ENCODE assay signal across 8 cellular contexts in genomic region chr19:34365463-34366401, GRCh38. TPM values are rescaled to one million over a fixed set of nuclear protein-coding genes. Genes with fewer than 3 reads are reported as not detected.
DNase-seq lines count a peak whose midpoint lies in the region; ATAC-seq and TF ChIP-seq lines count a peak whose summit lies in the region.

No MANE protein-coding gene starts in this region.

- TF ChIP-seq CTCF in glutamatergic neuron (IDR thresholded peaks at IDR 0.05; ENCODE audit: partially characterized antibody, unreplicated experiment), result no peak

- H3K27ac Mint-ChIP-seq in activated naive CD8-positive, alpha-beta T cell, result peak overlapping the region; percentile 89
- H3K27ac Mint-ChIP-seq in glutamatergic neuron (ENCODE audit: unreplicated experiment), result peak overlapping the region; percentile 83

- no peaks in the 10 kb centered on the region for H3K9me3 Mint-ChIP-seq in activated naive CD8-positive, alpha-beta T cell (ENCODE audit: low read depth)
- H3K9me3 Mint-ChIP-seq in glutamatergic neuron (ENCODE audit: unreplicated experiment), result peaks cover 7% of the 10 kb centered on the region

- H3K4me1 Mint-ChIP-seq in activated naive CD8-positive, alpha-beta T cell (ENCODE audit: low read depth), result peaks cover 25% of the 10 kb centered on the region
- H3K4me1 Mint-ChIP-seq in glutamatergic neuron (ENCODE audit: low read depth, unreplicated experiment), result peaks cover 6% of the 10 kb centered on the region

- ATAC-seq in GM18907 (IDR thresholded peaks at IDR 0.05; ENCODE audit: unreplicated experiment), result peak; percentile 4

- peaks cover 2% of the 10 kb centered on the region for H3K36me3 Mint-ChIP-seq in activated naive CD8-positive, alpha-beta T cell
- no peaks in the 10 kb centered on the region for H3K36me3 Mint-ChIP-seq in glutamatergic neuron (ENCODE audit: unreplicated experiment)

- H3K27me3 Mint-ChIP-seq in activated naive CD8-positive, alpha-beta T cell, result no peaks in the 10 kb centered on the region
- H3K27me3 Mint-ChIP-seq in glutamatergic neuron (ENCODE audit: unreplicated experiment), result peaks cover 8% of the 10 kb centered on the region

- peak; percentile 30 for DNase-seq in AG08395 (ENCODE audit: low spot score)
- DNase-seq in NCI-H1105 treated with DMSO at 0.1 percent for 48 hours (lab: John Stamatoyannopoulos, UW), result peak; percentile 8
- DNase-seq in glutamatergic neuron, result peak; percentile 55
- DNase-seq in nucleus accumbens (lab: John Stamatoyannopoulos, UW), result peak in 29 of 56 donors; percentile 4 to 54 (median 29)
- DNase-seq in NOMO-1 treated with DMSO at 0.1 percent for 48 hours (lab: John Stamatoyannopoulos, UW; ENCODE audit: unreplicated experiment), result no peak
- no peak for DNase-seq in inferior parietal cortex (ENCODE audit: extremely low spot score)

- H3K4me3 Mint-ChIP-seq in activated naive CD8-positive, alpha-beta T cell, result peak overlapping the region; percentile 99
- H3K4me3 Mint-ChIP-seq in glutamatergic neuron (ENCODE audit: unreplicated experiment), result peak overlapping the region; percentile 98

RNA-seq across cellular contexts. Expression of gene GPI, which starts 0.7 kb away (rescaled TPM):
- total RNA-seq in glutamatergic neuron (ENCODE audit: unreplicated experiment), result 213 TPM

RNA-seq across cellular contexts. Expression of gene PDCD2L, which starts 38.5 kb away (rescaled TPM):
- total RNA-seq in glutamatergic neuron (ENCODE audit: unreplicated experiment), result 15.0 TPM

Comparison
In these comparisons a context has a peak if more than half of its experiments do, and no peak if none do; other contexts are left out.
1. DNase-seq: peak in AG08395 (single experiment), NCI-H1105 treated with DMSO at 0.1 percent for 48 hours (single experiment), glutamatergic neuron (single experiment) and nucleus accumbens (29 of 56); none in NOMO-1 treated with DMSO at 0.1 percent for 48 hours (single experiment) and inferior parietal cortex (single experiment).